22 cellular contexts compared by ENCODE assay signal in genomic region chr1:37083551-37084119, GRCh38. TPM values are rescaled to one million over a fixed set of nuclear protein-coding genes. Genes with fewer than 3 reads are reported as not detected.
"Had no signal": no experiment of that assay in that cellular context is flagged by ENCODE, and none has a peak within 500 bp of the region (broad histone marks: within the 10 kb centered on the region; RNA-seq: fewer than 3 reads in every experiment).

No MANE protein-coding gene starts in this region.

- DNase-seq: activated CD4-positive, alpha-beta T cell treated with anti-CD3 and anti-CD28 coated beads, Interleukin-2, amount 10 ng/mL, durations not matched to agents 7 days and 5 days; activated CD8-positive, alpha-beta memory T cell treated with anti-CD3 and anti-CD28 coated beads, Interleukin-2, amount 50 U/mL, for 4 hours; activated CD8-positive, alpha-beta T cell treated with anti-CD3 and anti-CD28 coated beads, Interleukin-2, amount 10 ng/mL, durations not matched to agents 7 days and 5 days; activated naive CD4-positive, alpha-beta T cell treated with anti-CD3 and anti-CD28 coated beads for 36 hours; activated T-cell treated with anti-CD3 and anti-CD28 coated beads, Interleukin-2, amount 50 U/mL, for 4 hours; body of pancreas; central memory CD4-positive, alpha-beta T cell; erythroblast; foreskin melanocyte; heart left ventricle; kidney glomerular epithelial cell; left ventricle myocardium inferior; mesenchymal stem cell; naive thymus-derived CD4-positive, alpha-beta T cell; pancreas; sigmoid colon; stimulated activated naive B cell treated with anti-CD40 and anti-IgM and Interleukin-4, amounts not matched to agents 10 μg/mL and 1 μg/mL and 100 μg/mL, for 72 hours; transverse colon; uterus had no signal

- H3K27ac ChIP-seq: body of pancreas, heart left ventricle, left ventricle myocardium inferior, neutrophil, pancreas, transverse colon, uterus had no signal

- H3K4me3 ChIP-seq: body of pancreas, heart left ventricle, left ventricle myocardium inferior, pancreas, sigmoid colon, transverse colon, uterus had no signal

- ATAC-seq: activated CD4-positive, CD25-positive, alpha-beta regulatory T cell treated with anti-CD3 and anti-CD28 coated beads, Interleukin-2, amount 50 U/mL, for 24 hours; activated CD8-positive, alpha-beta T cell treated with anti-CD3 and anti-CD28 coated beads, Interleukin-2, amount 10 ng/mL, durations not matched to agents 7 days and 5 days; activated T-cell treated with anti-CD3 and anti-CD28 coated beads, Interleukin-2, amount 50 U/mL, for 4 hours; body of pancreas; heart left ventricle; naive thymus-derived CD4-positive, alpha-beta T cell; pancreas; stimulated activated naive B cell treated with anti-CD40 and anti-IgM and Interleukin-4, amounts not matched to agents 10 μg/mL and 1 μg/mL and 100 μg/mL, for 72 hours had no signal

RNA-seq across cellular contexts. Expression of gene GRIK3, which starts 49.3 kb away (rescaled TPM):
- total RNA-seq: activated CD4-positive, alpha-beta T cell treated with anti-CD3 and anti-CD28 coated beads, Interleukin-2, amount 10 ng/mL, durations not matched to agents 7 days and 5 days; activated CD8-positive, alpha-beta T cell treated with anti-CD3 and anti-CD28 coated beads, Interleukin-2, amount 10 ng/mL, durations not matched to agents 7 days and 5 days; activated naive CD4-positive, alpha-beta T cell treated with anti-CD3 and anti-CD28 coated beads for 36 hours; activated T-cell treated with anti-CD3 and anti-CD28 coated beads, Interleukin-2, amount 50 U/mL, for 4 hours; naive thymus-derived CD4-positive, alpha-beta T cell; T-helper 1 cell treated with Interleukin-12 subunit alpha and Interleukin-12 subunit beta and Interleukin-4 antibody, amounts not matched to agents 30 ng/mL and 1 ng/mL, for 36 hours had no signal
